Comparison of ENCODE assay signal across 8 cellular contexts in the genomic region with DNA sequence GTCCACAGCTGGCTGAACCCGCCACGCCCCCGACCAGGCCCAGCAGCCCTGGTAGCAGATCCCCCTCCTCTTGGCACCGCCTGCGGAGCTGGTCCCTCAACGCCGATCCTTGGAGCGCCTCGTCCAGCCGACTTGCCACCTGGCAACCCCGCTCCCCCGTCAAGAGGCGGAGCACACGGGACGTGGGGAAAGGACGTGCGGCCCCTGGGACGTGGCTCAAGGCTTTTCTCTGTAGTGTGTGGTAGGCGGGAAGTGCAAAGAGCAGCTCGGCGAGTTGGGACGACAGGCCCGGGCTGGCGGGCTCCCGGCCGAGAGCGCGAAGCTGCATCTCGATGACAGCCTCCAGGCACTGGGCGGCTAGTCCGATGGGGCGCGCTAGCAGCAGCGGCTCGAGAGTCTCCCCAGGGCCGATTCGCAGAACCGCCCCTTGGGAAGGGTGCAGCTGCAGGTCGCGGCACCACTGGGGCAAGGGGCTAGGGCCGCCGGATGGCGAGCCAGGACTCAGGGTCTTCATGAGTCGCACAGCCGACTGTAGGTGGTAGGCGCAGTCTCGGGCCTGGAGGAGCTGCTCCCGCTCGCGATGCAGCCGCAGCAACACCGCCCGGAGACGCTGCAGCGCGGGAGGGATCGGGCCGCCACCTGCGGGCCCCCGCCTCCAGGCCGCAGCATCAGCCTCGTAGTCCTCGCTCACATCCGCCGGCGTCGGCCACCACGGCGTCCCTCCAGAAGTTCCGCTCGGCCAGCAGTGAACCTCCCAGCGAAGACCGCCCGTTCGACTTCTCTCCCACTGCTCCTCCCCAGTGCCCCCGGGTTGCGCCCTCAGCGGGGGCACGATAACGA. TPM values are rescaled to one million over a fixed set of nuclear protein-coding genes. Genes with fewer than 3 reads are reported as not detected.
DNase-seq lines count a peak whose midpoint lies in the region; ATAC-seq and TF ChIP-seq lines count a peak whose summit lies in the region.

No MANE protein-coding gene starts in this region.

- no peaks in the 10 kb centered on the region for H3K27me3 Mint-ChIP-seq in activated CD8-positive, alpha-beta T cell treated with anti-CD3 and anti-CD28 coated beads for 36 hours

- peaks cover 28% of the 10 kb centered on the region for H3K4me1 Mint-ChIP-seq in activated CD8-positive, alpha-beta T cell treated with anti-CD3 and anti-CD28 coated beads for 36 hours (ENCODE audit: low read depth)

- TF ChIP-seq POLR2A in NB4 (IDR thresholded peaks at IDR 0.05; ENCODE audit: extremely low read depth, insufficient read length), result no peak

- intact Hi-C loops in activated CD8-positive, alpha-beta T cell treated with anti-CD3 and anti-CD28 coated beads for 36 hours (cut with micrococcal nuclease), result loop anchor here (2.0 to 5.0 kb wide), 2 partner anchors 27 to 50 kb away; a partner anchor contains a TSS

- H3K4me3 ChIP-seq in HFF-Myc (replicated peaks; ENCODE audit: low read depth, low read length) (peak overlapping the region; percentile 82), NB4 (ENCODE audit: low read depth, low read length) (peak overlapping the region; percentile 84), fibroblast of the aortic adventitia (ENCODE audit: low read depth, low read length) (peak overlapping the region; percentile 97)

- H3K4me3 Mint-ChIP-seq in activated CD8-positive, alpha-beta T cell treated with anti-CD3 and anti-CD28 coated beads for 36 hours, result peak overlapping the region; percentile 86

- CTCF ChIA-PET in activated CD8-positive, alpha-beta T cell treated with anti-CD3 and anti-CD28 coated beads for 36 hours (lab: Charles Lee), result interaction anchor here (0.7 to 5.9 kb wide), 27 partner anchors 8 to 117 kb away, joined by 3 to 108 read pairs (median 5); a partner anchor contains a TSS

- TF ChIP-seq CTCF in HFF-Myc (IDR thresholded peaks at IDR 0.05; ENCODE audit: low read depth, low read length, missing control alignments) (no peak), NB4 (IDR thresholded peaks at IDR 0.05; ENCODE audit: low read depth, low read length) (no peak), fibroblast of the aortic adventitia (IDR thresholded peaks at IDR 0.05; ENCODE audit: insufficient read depth, low read length) (no peak)
- TF ChIP-seq CTCF in activated CD8-positive, alpha-beta T cell treated with anti-CD3 and anti-CD28 coated beads for 36 hours (IDR thresholded peaks at IDR 0.05), result no peak

- peaks cover 27% of the 10 kb centered on the region for H3K36me3 Mint-ChIP-seq in activated CD8-positive, alpha-beta T cell treated with anti-CD3 and anti-CD28 coated beads for 36 hours (ENCODE audit: low read depth)

- H3K27ac Mint-ChIP-seq in activated CD8-positive, alpha-beta T cell treated with anti-CD3 and anti-CD28 coated beads for 36 hours, result peak overlapping the region; percentile 100

- DNase-seq in NCI-H524 (lab: John Stamatoyannopoulos, UW) (peak; percentile 64 to 75), NCI-H524 treated with DMSO at 0.1 percent for 48 hours (lab: John Stamatoyannopoulos, UW) (no peak), HFF-Myc (ENCODE audit: extremely low read depth, low read depth) (no peak), NB4 (ENCODE audit: low read depth) (peak; percentile 86), fibroblast of the aortic adventitia (ENCODE audit: low read depth) (no peak), occipital lobe (lab: John Stamatoyannopoulos, UW) (peak; percentile 81), ecto neural progenitor cell (ENCODE audit: low spot score) (no peak)
- DNase-seq in activated CD8-positive, alpha-beta T cell treated with anti-CD3 and anti-CD28 coated beads for 36 hours, result peak; percentile 68

- POLR2A ChIA-PET in activated CD8-positive, alpha-beta T cell treated with anti-CD3 and anti-CD28 coated beads for 36 hours (lab: Charles Lee), result interaction anchor here (0.6 to 4.2 kb wide), 19 partner anchors 9 to 283 kb away, joined by 3 to 48 read pairs (median 4); a partner anchor contains a TSS

- peak; percentile 46 for ATAC-seq in activated CD8-positive, alpha-beta T cell treated with anti-CD3 and anti-CD28 coated beads for 36 hours

- H3K9me3 Mint-ChIP-seq in activated CD8-positive, alpha-beta T cell treated with anti-CD3 and anti-CD28 coated beads for 36 hours, result no peaks in the 10 kb centered on the region

RNA-seq across cellular contexts. Expression of a gene that starts 0.6 kb away (rescaled TPM):
- 10 to 100 TPM in 1 of 2 experiments, 1 to 10 TPM in 1; 7.2 to 10.3 TPM for total RNA-seq in activated CD8-positive, alpha-beta T cell treated with anti-CD3 and anti-CD28 coated beads for 36 hours
- 25.4 and 27.7 TPM in 2 replicates for total RNA-seq in fibroblast of the aortic adventitia (ENCODE audit: low replicate concordance)
- 35.6 TPM for total RNA-seq in occipital lobe

RNA-seq across cellular contexts. Expression of a gene that starts 0.7 kb away (rescaled TPM):
- total RNA-seq in activated CD8-positive, alpha-beta T cell treated with anti-CD3 and anti-CD28 coated beads for 36 hours, result 10 to 100 TPM; 20.3 to 21.9 TPM
- 10.4 and 16.3 TPM in 2 replicates for total RNA-seq in fibroblast of the aortic adventitia (ENCODE audit: low replicate concordance)
- total RNA-seq in occipital lobe, result 5.9 TPM

RNA-seq across cellular contexts. Expression of a gene that starts 9.7 kb away (rescaled TPM):
- 100 to 1,000 TPM; 111 to 113 TPM for total RNA-seq in activated CD8-positive, alpha-beta T cell treated with anti-CD3 and anti-CD28 coated beads for 36 hours
- total RNA-seq in fibroblast of the aortic adventitia (ENCODE audit: low replicate concordance), result 19.3 and 30.2 TPM in 2 replicates
- 11.5 TPM for total RNA-seq in occipital lobe

RNA-seq across cellular contexts. Expression of a gene that starts 17.0 kb away (rescaled TPM):
- 10 to 100 TPM; 50.8 to 53.1 TPM for total RNA-seq in activated CD8-positive, alpha-beta T cell treated with anti-CD3 and anti-CD28 coated beads for 36 hours
- 15.2 and 25.3 TPM in 2 replicates for total RNA-seq in fibroblast of the aortic adventitia (ENCODE audit: low replicate concordance)
- total RNA-seq in occipital lobe, result 22.5 TPM

RNA-seq across cellular contexts. Expression of a gene that starts 17.2 kb away (rescaled TPM):
- under 1 TPM; 0.36 to 0.43 TPM for total RNA-seq in activated CD8-positive, alpha-beta T cell treated with anti-CD3 and anti-CD28 coated beads for 36 hours
- 2.0 and 3.0 TPM in 2 replicates for total RNA-seq in fibroblast of the aortic adventitia (ENCODE audit: low replicate concordance)
- not detected for total RNA-seq in occipital lobe

Comparison
In these comparisons a context has a peak if more than half of its experiments do, and no peak if none do; other contexts are left out.
1. DNase-seq: peak in NCI-H524 (2 of 2), NB4 (single experiment), activated CD8-positive, alpha-beta T cell treated with anti-CD3 and anti-CD28 coated beads for 36 hours (single experiment) and occipital lobe (single experiment); none in NCI-H524 treated with DMSO at 0.1 percent for 48 hours (single experiment), HFF-Myc (single experiment), fibroblast of the aortic adventitia (single experiment) and ecto neural progenitor cell (single experiment).
2. Peak in every context shown above with its lines, with median percentiles within 50 percentile points of each other: H3K4me3 ChIP-seq.